ENCODE assay signal across 8 cellular contexts in genomic region chr6:10510592-10511367, GRCh38. TPM values are rescaled to one million over a fixed set of nuclear protein-coding genes. Genes with fewer than 3 reads are reported as not detected.
A peak's percentile ranks its signal among the peaks of the same experiment; 100 is the strongest.
DNase-seq lines count a peak whose midpoint lies in the region; ATAC-seq, FAIRE-seq and TF ChIP-seq lines count a peak whose summit lies in the region.

No MANE protein-coding gene starts in this region.

- no peak for TF ChIP-seq EP300 in A549 (IDR thresholded peaks at IDR 0.05)

- POLR2A ChIA-PET in A549 (lab: Yijun Ruan, JAX), result interaction anchor here (1.1 to 1.8 kb wide), 4 partner anchors 10 to 212 kb away, joined by 4 to 7 read pairs (median 4); partner anchors contain the start of genes C6orf52, GCNT2, PAK1IP1 and TMEM14C

- H3K4me1 ChIP-seq in A549, result peaks cover 27% of the 10 kb centered on the region

- no peak for TF ChIP-seq POLR2A in A549 (IDR thresholded peaks at IDR 0.05; ENCODE audit: low read length)

- no peaks in the 10 kb centered on the region for H3K36me3 ChIP-seq in brain microvascular endothelial cell (replicated peaks)

- FAIRE-seq in A549 (lab: Jason Lieb, UNC), result no peak

- ATAC-seq in A549 (peak; percentile 98 to 99), GM18498 (IDR thresholded peaks at IDR 0.05; ENCODE audit: unreplicated experiment) (peak; percentile 94), HG02759 (IDR thresholded peaks at IDR 0.05; ENCODE audit: unreplicated experiment) (peak; percentile 94), SK-N-SH treated with all-trans-retinoic acid at 6 μM for 48 hours (peak; percentile 98)

- in situ Hi-C loops in brain microvascular endothelial cell (cut with HindIII; ENCODE audit: low pct_ligation_motif_present, low sequenced_read_pairs), result no loop called here

- H3K27ac ChIP-seq in A549, result peak overlapping the region; percentile 51 to 74
- no peak overlapping the region for H3K27ac ChIP-seq in brain microvascular endothelial cell

- peak; percentile 62 to 63 for DNase-seq in A549 (ENCODE audit: low read depth in 1 of 2, low spot score in 1 of 2)
- DNase-seq in NAMALWA (ENCODE audit: low spot score), result peak; percentile 79
- peak; percentile 18 for DNase-seq in brain microvascular endothelial cell
- DNase-seq in islet precursor cell, result peak; percentile 85
- DNase-seq in stimulated activated CD4-positive, alpha-beta T cell treated with anti-CD3 and anti-CD28 coated beads, Interleukin-1b, Interleukin-23, amount 100 ng/mL, for 4 hours (ENCODE audit: low read depth in 2 of 2), result peak; percentile 4 to 6

- TF ChIP-seq CTCF in A549 (IDR thresholded peaks at IDR 0.05) (peak; percentile 70), brain microvascular endothelial cell (IDR thresholded peaks at IDR 0.05; ENCODE audit: low read depth, low read length, missing control alignments) (peak; percentile 80)

- 34% methylated on average over 17 of the region's 17 CpGs for WGBS in A549 (ENCODE audit: missing lambda C conversion rate)

- CTCF ChIA-PET in A549 (lab: Yijun Ruan, JAX), result interaction anchor here (0.6 to 2.6 kb wide), 37 partner anchors 8 to 1475 kb away, joined by 3 to 38 read pairs (median 5); partner anchors contain the start of genes GCNT2 and TMEM14B

- no peaks in the 10 kb centered on the region for H3K9me3 ChIP-seq in A549

- peak; percentile 84 to 89 for TF ChIP-seq RAD21 in A549 (conservative IDR thresholded peaks at IDR 0.05 in 1 of 2, IDR thresholded peaks at IDR 0.05 in 1 of 2)

- H3K27me3 ChIP-seq in brain microvascular endothelial cell (replicated peaks), result no peaks in the 10 kb centered on the region

- H3K4me3 ChIP-seq in A549 (peak overlapping the region; percentile 22; the same call in 1 of the 3 replicates), brain microvascular endothelial cell (ENCODE audit: low read depth, low read length) (no peak overlapping the region)

- H3K4me2 ChIP-seq in A549, result peak overlapping the region; percentile 88

TF ChIP-seq in A549, 52 proteins besides CTCF, POLR2A, EP300 and RAD21:
- TF ChIP-seq SMC3 (IDR thresholded peaks at IDR 0.05) (peak; percentile 81), JUNB (IDR thresholded peaks at IDR 0.05) (no peak), MAX (IDR thresholded peaks at IDR 0.05) (0 out of 2 replicates have a peak, but pooled peaks have one; percentile 10)

TF ChIP-seq in SK-N-SH treated with all-trans-retinoic acid at 6 μM for 48 hours, 23 proteins besides CTCF, POLR2A, EP300 and RAD21:
- TF ChIP-seq TOX (CRISPR knock-in tag; IDR thresholded peaks at IDR 0.05; ENCODE audit: borderline replicate concordance) (no peak), GLIS3 (CRISPR knock-in tag; IDR thresholded peaks at IDR 0.05) (no peak), CSDC2 (CRISPR knock-in tag; IDR thresholded peaks at IDR 0.05) (no peak), TCF4 (CRISPR knock-in tag; IDR thresholded peaks at IDR 0.05; ENCODE audit: borderline replicate concordance) (no peak), ESRRG (CRISPR knock-in tag; IDR thresholded peaks at IDR 0.05) (no peak), ZNF565 (CRISPR knock-in tag; conservative IDR thresholded peaks at IDR 0.05; ENCODE audit: low read depth) (no peak)

RNA-seq across cellular contexts. Expression of gene GCNT2, which starts 10.4 kb away (rescaled TPM):
- polyA plus RNA-seq in A549 (2011; rRNA removed) (22.9 and 24.3 TPM in 2 replicates), A549 (2017; fragmentation: RNase III; extraction: RNeasy Plus Mini Kit Qiagen cat#74134 plus additional on column Dnase treatment) (16.7 to 19.4 TPM (median 17.1 TPM) in 3 replicates)
- 3.8 and 4.1 TPM in 2 replicates for polyA plus RNA-seq in A549 (2012; cell fraction: cytosol; rRNA removed)
- polyA plus RNA-seq in A549 (2012; cell fraction: nucleus; rRNA removed), result 2.4 and 5.2 TPM in 2 replicates
- 21.2 and 21.4 TPM in 2 replicates for polyA minus RNA-seq in A549 (2011; rRNA and poly(A)+ RNA removed)

Comparison
In these comparisons a context has a peak if more than half of its experiments do, and no peak if none do; other contexts are left out.
1. DNase-seq: peak in every context shown above with its lines; median percentile 85 in islet precursor cell; 79 in NAMALWA; 62 in A549; 18 in brain microvascular endothelial cell; 5 in stimulated activated CD4-positive, alpha-beta T cell treated with anti-CD3 and anti-CD28 coated beads, Interleukin-1b, Interleukin-23, amount 100 ng/mL, for 4 hours.